ENCODE assay signal across 1 cellular context in the genomic region with DNA sequence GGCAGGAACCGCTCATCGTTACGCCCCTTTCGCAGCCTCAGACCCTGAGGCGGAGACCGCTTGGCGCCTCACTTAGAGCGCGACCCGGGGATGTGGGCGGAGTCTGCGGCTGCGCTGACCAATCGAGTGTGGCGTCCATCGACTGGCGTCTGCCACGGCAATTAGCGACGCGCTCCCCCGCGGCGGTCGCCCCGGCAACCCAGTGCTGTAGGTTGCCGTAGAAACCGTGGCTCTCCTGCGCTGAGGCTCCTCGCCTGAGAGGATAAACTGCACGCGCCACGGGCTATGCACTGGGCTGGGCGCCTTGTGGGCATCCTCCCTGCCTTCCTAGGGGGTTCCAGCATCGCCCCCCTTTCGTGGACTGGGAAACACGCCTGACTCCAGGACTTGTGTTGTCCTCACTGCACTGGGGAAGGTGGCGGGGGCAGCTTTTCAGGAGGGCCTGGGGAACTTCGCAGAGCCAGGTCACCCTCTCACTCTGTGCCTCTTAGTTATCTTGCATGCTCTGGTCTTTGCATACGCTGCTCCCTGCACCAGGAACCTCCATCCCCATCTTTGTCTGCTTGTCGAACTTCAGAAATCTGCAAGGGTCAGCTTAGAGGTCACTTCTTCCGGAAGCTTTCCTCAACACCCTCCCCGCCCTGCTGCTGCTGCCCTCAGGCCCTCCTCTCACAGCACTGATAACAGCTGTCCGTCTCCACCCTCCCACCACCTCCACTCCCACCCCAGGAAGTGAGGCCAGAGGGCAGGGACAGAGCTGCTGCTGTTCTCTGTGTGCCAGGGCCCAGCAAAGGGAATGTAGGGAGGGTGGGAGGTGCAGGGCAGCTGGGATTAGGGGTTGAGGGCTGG.
A peak's percentile ranks its signal among the peaks of the same experiment; 100 is the strongest.
TF ChIP-seq lines count a peak whose summit lies in the region.

No MANE protein-coding gene starts in this region.

TF ChIP-seq in SK-N-SH, 30 proteins besides CTCF, POLR2A, EP300 and RAD21 (continued from another document):
- TF ChIP-seq, protein P1, sequence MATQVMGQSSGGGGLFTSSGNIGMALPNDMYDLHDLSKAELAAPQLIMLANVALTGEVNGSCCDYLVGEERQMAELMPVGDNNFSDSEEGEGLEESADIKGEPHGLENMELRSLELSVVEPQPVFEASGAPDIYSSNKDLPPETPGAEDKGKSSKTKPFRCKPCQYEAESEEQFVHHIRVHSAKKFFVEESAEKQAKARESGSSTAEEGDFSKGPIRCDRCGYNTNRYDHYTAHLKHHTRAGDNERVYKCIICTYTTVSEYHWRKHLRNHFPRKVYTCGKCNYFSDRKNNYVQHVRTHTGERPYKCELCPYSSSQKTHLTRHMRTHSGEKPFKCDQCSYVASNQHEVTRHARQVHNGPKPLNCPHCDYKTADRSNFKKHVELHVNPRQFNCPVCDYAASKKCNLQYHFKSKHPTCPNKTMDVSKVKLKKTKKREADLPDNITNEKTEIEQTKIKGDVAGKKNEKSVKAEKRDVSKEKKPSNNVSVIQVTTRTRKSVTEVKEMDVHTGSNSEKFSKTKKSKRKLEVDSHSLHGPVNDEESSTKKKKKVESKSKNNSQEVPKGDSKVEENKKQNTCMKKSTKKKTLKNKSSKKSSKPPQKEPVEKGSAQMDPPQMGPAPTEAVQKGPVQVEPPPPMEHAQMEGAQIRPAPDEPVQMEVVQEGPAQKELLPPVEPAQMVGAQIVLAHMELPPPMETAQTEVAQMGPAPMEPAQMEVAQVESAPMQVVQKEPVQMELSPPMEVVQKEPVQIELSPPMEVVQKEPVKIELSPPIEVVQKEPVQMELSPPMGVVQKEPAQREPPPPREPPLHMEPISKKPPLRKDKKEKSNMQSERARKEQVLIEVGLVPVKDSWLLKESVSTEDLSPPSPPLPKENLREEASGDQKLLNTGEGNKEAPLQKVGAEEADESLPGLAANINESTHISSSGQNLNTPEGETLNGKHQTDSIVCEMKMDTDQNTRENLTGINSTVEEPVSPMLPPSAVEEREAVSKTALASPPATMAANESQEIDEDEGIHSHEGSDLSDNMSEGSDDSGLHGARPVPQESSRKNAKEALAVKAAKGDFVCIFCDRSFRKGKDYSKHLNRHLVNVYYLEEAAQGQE (IDR thresholded peaks at IDR 0.05; ENCODE audit: low read depth, low read length) = no peak
- no peak for TF ChIP-seq TCF12 (IDR thresholded peaks at IDR 0.05)
- no peak for TF ChIP-seq TAF1 (IDR thresholded peaks at IDR 0.05; ENCODE audit: borderline replicate concordance, low read depth, low read length)
- TF ChIP-seq, protein P2, sequence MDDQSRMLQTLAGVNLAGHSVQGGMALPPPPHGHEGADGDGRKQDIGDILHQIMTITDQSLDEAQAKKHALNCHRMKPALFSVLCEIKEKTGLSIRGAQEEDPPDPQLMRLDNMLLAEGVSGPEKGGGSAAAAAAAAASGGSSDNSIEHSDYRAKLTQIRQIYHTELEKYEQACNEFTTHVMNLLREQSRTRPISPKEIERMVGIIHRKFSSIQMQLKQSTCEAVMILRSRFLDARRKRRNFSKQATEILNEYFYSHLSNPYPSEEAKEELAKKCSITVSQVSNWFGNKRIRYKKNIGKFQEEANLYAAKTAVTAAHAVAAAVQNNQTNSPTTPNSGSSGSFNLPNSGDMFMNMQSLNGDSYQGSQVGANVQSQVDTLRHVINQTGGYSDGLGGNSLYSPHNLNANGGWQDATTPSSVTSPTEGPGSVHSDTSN (IDR thresholded peaks at IDR 0.05) = peak; percentile 90
- TF ChIP-seq NFIC (IDR thresholded peaks at IDR 0.05; ENCODE audit: borderline replicate concordance) = no peak
- TF ChIP-seq MEF2A (IDR thresholded peaks at IDR 0.05; ENCODE audit: borderline replicate concordance, low read depth) = no peak
- TF ChIP-seq SMC3 (IDR thresholded peaks at IDR 0.05; ENCODE audit: low read depth, low read length) = no peak
- no peak for TF ChIP-seq YY1 (IDR thresholded peaks at IDR 0.05; ENCODE audit: low read depth)
- peak; percentile 87 for TF ChIP-seq GATA2 (CRISPR knock-in tag; IDR thresholded peaks at IDR 0.05)
- TF ChIP-seq FOXJ3 (CRISPR knock-in tag; IDR thresholded peaks at IDR 0.05) = peak; percentile 86
- TF ChIP-seq, protein P3, sequence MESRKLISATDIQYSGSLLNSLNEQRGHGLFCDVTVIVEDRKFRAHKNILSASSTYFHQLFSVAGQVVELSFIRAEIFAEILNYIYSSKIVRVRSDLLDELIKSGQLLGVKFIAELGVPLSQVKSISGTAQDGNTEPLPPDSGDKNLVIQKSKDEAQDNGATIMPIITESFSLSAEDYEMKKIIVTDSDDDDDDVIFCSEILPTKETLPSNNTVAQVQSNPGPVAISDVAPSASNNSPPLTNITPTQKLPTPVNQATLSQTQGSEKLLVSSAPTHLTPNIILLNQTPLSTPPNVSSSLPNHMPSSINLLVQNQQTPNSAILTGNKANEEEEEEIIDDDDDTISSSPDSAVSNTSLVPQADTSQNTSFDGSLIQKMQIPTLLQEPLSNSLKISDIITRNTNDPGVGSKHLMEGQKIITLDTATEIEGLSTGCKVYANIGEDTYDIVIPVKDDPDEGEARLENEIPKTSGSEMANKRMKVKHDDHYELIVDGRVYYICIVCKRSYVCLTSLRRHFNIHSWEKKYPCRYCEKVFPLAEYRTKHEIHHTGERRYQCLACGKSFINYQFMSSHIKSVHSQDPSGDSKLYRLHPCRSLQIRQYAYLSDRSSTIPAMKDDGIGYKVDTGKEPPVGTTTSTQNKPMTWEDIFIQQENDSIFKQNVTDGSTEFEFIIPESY (IDR thresholded peaks at IDR 0.05; ENCODE audit: borderline replicate concordance, low read depth) = no peak
- TF ChIP-seq, protein P4, sequence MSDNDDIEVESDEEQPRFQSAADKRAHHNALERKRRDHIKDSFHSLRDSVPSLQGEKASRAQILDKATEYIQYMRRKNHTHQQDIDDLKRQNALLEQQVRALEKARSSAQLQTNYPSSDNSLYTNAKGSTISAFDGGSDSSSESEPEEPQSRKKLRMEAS (IDR thresholded peaks at IDR 0.05; ENCODE audit: low read depth) = peak; percentile 58; the same call in 1 of the 2 replicates
- no peak for TF ChIP-seq FOXM1 (IDR thresholded peaks at IDR 0.05; ENCODE audit: low read depth)
- TF ChIP-seq RFX5 (IDR thresholded peaks at IDR 0.05; ENCODE audit: low read length) = peak; percentile 68
- TF ChIP-seq FOSL2 (IDR thresholded peaks at IDR 0.05; ENCODE audit: borderline replicate concordance, low read depth) = no peak
- no peak for TF ChIP-seq JUND (IDR thresholded peaks at IDR 0.05)
- TF ChIP-seq GABPA (IDR thresholded peaks at IDR 0.05; ENCODE audit: low read depth) = no peak
- no peak for TF ChIP-seq CHD2 (IDR thresholded peaks at IDR 0.05; ENCODE audit: low read length, partially characterized antibody)
- TF ChIP-seq MXI1 (IDR thresholded peaks at IDR 0.05; ENCODE audit: low read depth, low read length) = peak; percentile 96
- TF ChIP-seq SIN3A (IDR thresholded peaks at IDR 0.05; ENCODE audit: borderline replicate concordance, low read depth, low read length) = no peak
- TF ChIP-seq POLR2AphosphoS5 (IDR thresholded peaks at IDR 0.05; ENCODE audit: low read depth, low read length) = no peak; the same call in 1 of the 2 replicates
- TF ChIP-seq, protein P5, sequence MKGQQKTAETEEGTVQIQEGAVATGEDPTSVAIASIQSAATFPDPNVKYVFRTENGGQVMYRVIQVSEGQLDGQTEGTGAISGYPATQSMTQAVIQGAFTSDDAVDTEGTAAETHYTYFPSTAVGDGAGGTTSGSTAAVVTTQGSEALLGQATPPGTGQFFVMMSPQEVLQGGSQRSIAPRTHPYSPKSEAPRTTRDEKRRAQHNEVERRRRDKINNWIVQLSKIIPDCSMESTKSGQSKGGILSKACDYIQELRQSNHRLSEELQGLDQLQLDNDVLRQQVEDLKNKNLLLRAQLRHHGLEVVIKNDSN (IDR thresholded peaks at IDR 0.05; ENCODE audit: borderline replicate concordance, low read depth) = no peak
- TF ChIP-seq RCOR1 (IDR thresholded peaks at IDR 0.05; ENCODE audit: low read length) = peak; percentile 45; the same call in 1 of the 2 replicates
- no peak for TF ChIP-seq ELF1 (IDR thresholded peaks at IDR 0.05)
- TF ChIP-seq, protein P6, sequence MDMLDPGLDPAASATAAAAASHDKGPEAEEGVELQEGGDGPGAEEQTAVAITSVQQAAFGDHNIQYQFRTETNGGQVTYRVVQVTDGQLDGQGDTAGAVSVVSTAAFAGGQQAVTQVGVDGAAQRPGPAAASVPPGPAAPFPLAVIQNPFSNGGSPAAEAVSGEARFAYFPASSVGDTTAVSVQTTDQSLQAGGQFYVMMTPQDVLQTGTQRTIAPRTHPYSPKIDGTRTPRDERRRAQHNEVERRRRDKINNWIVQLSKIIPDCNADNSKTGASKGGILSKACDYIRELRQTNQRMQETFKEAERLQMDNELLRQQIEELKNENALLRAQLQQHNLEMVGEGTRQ (IDR thresholded peaks at IDR 0.05; ENCODE audit: borderline replicate concordance, low read depth, low read length) = no peak
